ENCODE assay signal across 8 cellular contexts in genomic region chr20:9912858-9913434, GRCh38.
A peak's percentile ranks its signal among the peaks of the same experiment; 100 is the strongest.
DNase-seq lines count a peak whose midpoint lies in the region; ATAC-seq, FAIRE-seq and TF ChIP-seq lines count a peak whose summit lies in the region.

No MANE protein-coding gene starts in this region.

- peak; percentile 58 for TF ChIP-seq RAD21 in Ishikawa (IDR thresholded peaks at IDR 0.05; ENCODE audit: low read depth)

- peak; percentile 74 for DNase-seq in Ammon's horn (ENCODE audit: low spot score)
- DNase-seq in GM12891 (ENCODE audit: insufficient read length, low spot score) = no peak
- DNase-seq in SK-N-DZ (ENCODE audit: low spot score) = peak; percentile 49
- peak; percentile 40 for DNase-seq in cerebellum (ENCODE audit: low spot score)
- peak; percentile 38 for DNase-seq in lung (ENCODE audit: low spot score)
- peak; percentile 41 to 58 for DNase-seq in thyroid gland
- no peak for DNase-seq in NCI-H1048 (lab: John Stamatoyannopoulos, UW)

- peak; percentile 68 for ATAC-seq in lung (ENCODE audit: insufficient read depth, low FRiP score)

- H3K36me3 ChIP-seq in lung (ENCODE audit: control insufficient read depth in 2 of 2, insufficient read depth in 2 of 2, low read length in 2 of 2) (no peaks in the 10 kb centered on the region), thyroid gland (no peaks in the 10 kb centered on the region)

- TF ChIP-seq POLR2A in GM12891 (IDR thresholded peaks at IDR 0.05; ENCODE audit: low read depth, low read length) (no peak), thyroid gland (IDR thresholded peaks at IDR 0.05) (no peak)

- no peak overlapping the region for H3K27ac ChIP-seq in lung (ENCODE audit: low read depth in 1 of 2, low read length in 1 of 2)
- no peak overlapping the region for H3K27ac ChIP-seq in thyroid gland

- TF ChIP-seq CTCF in lung (IDR thresholded peaks at IDR 0.05; ENCODE audit: control extremely low read depth, extremely low read depth) (peak; percentile 53), thyroid gland (IDR thresholded peaks at IDR 0.05) (peak; percentile 49 to 79 (median 68))

- peak; percentile 73 for FAIRE-seq in GM12891 (lab: Jason Lieb, UNC)

- intact Hi-C loops in thyroid gland (cut with DNase I) = loop anchor here (5.0 kb wide), 1 partner anchor 296 kb away; no protein-coding TSS in a partner anchor

- no peak for TF ChIP-seq EP300 in Ishikawa (IDR thresholded peaks at IDR 0.05; ENCODE audit: borderline replicate concordance)

- H3K27me3 ChIP-seq in lung (ENCODE audit: control insufficient read depth, insufficient read depth) = no peaks in the 10 kb centered on the region
- no peaks in the 10 kb centered on the region for H3K27me3 ChIP-seq in thyroid gland

- H3K4me1 ChIP-seq in lung (ENCODE audit: control insufficient read depth in 2 of 2, insufficient read depth in 2 of 2, low read length in 2 of 2) (no peaks in the 10 kb centered on the region), thyroid gland (no peaks in the 10 kb centered on the region)

- H3K9me3 ChIP-seq in lung (ENCODE audit: control insufficient read depth in 2 of 2, insufficient read depth in 1 of 2, low read length in 1 of 2) (no peaks in the 10 kb centered on the region), thyroid gland (no peaks in the 10 kb centered on the region)

- 5 to 6% methylated on average over 8 of the region's 8 CpGs for WGBS in lung, 2 donors
- WGBS in thyroid gland, 2 donors = 2 to 3% methylated on average over 8 of the region's 8 CpGs

- no peak overlapping the region for H3K4me3 ChIP-seq in lung
- no peak overlapping the region for H3K4me3 ChIP-seq in thyroid gland (replicated peaks in 1 of 3)

TF ChIP-seq in GM12891, 5 proteins besides CTCF, POLR2A, EP300 and RAD21:
- TF ChIP-seq POLR2AphosphoS5 (IDR thresholded peaks at IDR 0.05; ENCODE audit: low read depth, low read length) = no peak
- TF ChIP-seq POU2F2 (IDR thresholded peaks at IDR 0.05; ENCODE audit: low read depth, low read length) = no peak
- no peak for TF ChIP-seq PAX5 (IDR thresholded peaks at IDR 0.05; ENCODE audit: insufficient read depth, low read length, severe bottlenecking)
TF ChIP-seq in GM12891: peak in this region for 0.

TF ChIP-seq in Ishikawa, 13 proteins besides CTCF, POLR2A, EP300 and RAD21:
- TF ChIP-seq TAF1 (IDR thresholded peaks at IDR 0.05; ENCODE audit: low read depth) (no peak), MAX (IDR thresholded peaks at IDR 0.05) (no peak), REST (IDR thresholded peaks at IDR 0.05; ENCODE audit: low read depth) (no peak), USF1 (IDR thresholded peaks at IDR 0.05) (no peak), TEAD4 (IDR thresholded peaks at IDR 0.05) (no peak), NFIC (IDR thresholded peaks at IDR 0.05) (no peak), ZBTB7A (IDR thresholded peaks at IDR 0.05; ENCODE audit: low read depth) (no peak), CEBPB (IDR thresholded peaks at IDR 0.05) (no peak), TCF12 (IDR thresholded peaks at IDR 0.05; ENCODE audit: low read depth) (no peak), FOXM1 (IDR thresholded peaks at IDR 0.05; ENCODE audit: borderline replicate concordance, low read depth) (no peak)

Comparison
In these comparisons a context has a peak if more than half of its experiments do, and no peak if none do; other contexts are left out.
1. DNase-seq: peak in Ammon's horn (single experiment), SK-N-DZ (single experiment), cerebellum (single experiment), lung (single experiment) and thyroid gland (2 of 2); none in GM12891 (single experiment) and NCI-H1048 (single experiment).